ENCODE assay signal across 8 cellular contexts in the genomic region with DNA sequence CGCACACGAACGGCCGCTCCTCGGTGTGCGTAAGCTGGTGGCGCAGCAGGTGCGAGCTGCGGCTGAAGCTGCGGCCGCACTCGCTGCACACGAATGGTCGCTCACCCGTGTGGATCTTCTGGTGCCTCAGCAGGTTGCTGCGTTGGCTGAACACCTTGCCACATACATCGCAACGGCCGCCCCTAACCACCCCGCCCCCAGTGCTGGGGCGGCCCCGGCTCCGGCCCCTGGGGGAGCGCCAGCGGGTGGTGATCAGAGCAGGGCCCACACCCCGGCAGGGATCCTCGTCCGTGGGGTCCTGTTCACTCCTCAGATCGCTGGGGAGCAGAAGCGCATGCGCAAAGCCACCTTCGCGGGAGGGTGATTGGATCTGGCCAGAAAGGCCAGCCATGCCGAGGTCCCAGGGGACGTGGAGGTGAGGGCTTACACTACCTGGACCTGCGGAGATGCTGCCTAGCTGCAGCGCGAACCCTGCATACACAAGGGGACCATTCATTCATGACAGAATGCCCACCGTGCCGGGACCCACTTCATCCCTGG. TPM values are rescaled to one million over a fixed set of nuclear protein-coding genes. Genes with fewer than 3 reads are reported as not detected.
DNase-seq lines count a peak whose midpoint lies in the region; ATAC-seq and TF ChIP-seq lines count a peak whose summit lies in the region.

No MANE protein-coding gene starts in this region.

- peaks cover 32% of the 10 kb centered on the region for H3K4me1 Mint-ChIP-seq in activated CD4-positive, alpha-beta memory T cell treated with anti-CD3 and anti-CD28 coated beads for 36 hours (ENCODE audit: low read depth)

- H3K27me3 Mint-ChIP-seq in activated CD4-positive, alpha-beta memory T cell treated with anti-CD3 and anti-CD28 coated beads for 36 hours, result no peaks in the 10 kb centered on the region

- no peaks in the 10 kb centered on the region for H3K9me3 Mint-ChIP-seq in activated CD4-positive, alpha-beta memory T cell treated with anti-CD3 and anti-CD28 coated beads for 36 hours

- H3K4me3 ChIP-seq in GM12865 (ENCODE audit: low read depth, low read length) (peak overlapping the region; percentile 70), skin epidermis (peak overlapping the region; percentile 22 to 39 (median 32))

- ATAC-seq in left ventricle myocardium superior (no peak), HG02798 (IDR thresholded peaks at IDR 0.05; ENCODE audit: poor library complexity, unreplicated experiment) (no peak), GM19452 (IDR thresholded peaks at IDR 0.05; ENCODE audit: unreplicated experiment) (no peak)

- DNase-seq in GM12865 (ENCODE audit: low read depth) (peak; percentile 83), left ventricle myocardium superior (peak; percentile 22), NCI-H2227 treated with DMSO at 0.1 percent for 48 hours (lab: John Stamatoyannopoulos, UW) (no peak), amygdala (lab: John Stamatoyannopoulos, UW) (no peak)
- DNase-seq in activated CD4-positive, alpha-beta memory T cell treated with anti-CD3 and anti-CD28 coated beads for 36 hours, result peak; percentile 49

- H3K4me3 Mint-ChIP-seq in activated CD4-positive, alpha-beta memory T cell treated with anti-CD3 and anti-CD28 coated beads for 36 hours, result peak overlapping the region; percentile 81

- peak overlapping the region; percentile 64 for H3K27ac Mint-ChIP-seq in activated CD4-positive, alpha-beta memory T cell treated with anti-CD3 and anti-CD28 coated beads for 36 hours

- H3K36me3 Mint-ChIP-seq in activated CD4-positive, alpha-beta memory T cell treated with anti-CD3 and anti-CD28 coated beads for 36 hours, result peaks cover 10% of the 10 kb centered on the region

- POLR2A ChIA-PET in activated CD4-positive, alpha-beta memory T cell treated with anti-CD3 and anti-CD28 coated beads for 36 hours (lab: Charles Lee), result interaction anchor here (1.2 to 2.5 kb wide), 5 partner anchors 9 to 43 kb away, joined by 3 to 11 read pairs (median 8); a partner anchor contains a TSS

- intact Hi-C loops in activated CD4-positive, alpha-beta memory T cell treated with anti-CD3 and anti-CD28 coated beads for 36 hours (cut with micrococcal nuclease), result no loop called here
- intact Hi-C loops in left ventricle myocardium superior (cut with micrococcal nuclease), result no loop called here

- CTCF ChIA-PET in activated CD4-positive, alpha-beta memory T cell treated with anti-CD3 and anti-CD28 coated beads for 36 hours (lab: Charles Lee), result interaction anchor here (1.1 to 8.6 kb wide), 3 partner anchors 13 to 49 kb away, joined by 4 to 39 read pairs (median 13); a partner anchor contains a TSS

- no peak for TF ChIP-seq CTCF in GM12865 (IDR thresholded peaks at IDR 0.05; ENCODE audit: insufficient read depth, low read depth, low read length, missing control alignments)

- peak overlapping the region in 10 of 21 experiments; percentile 1 to 72 (median 54) for H3K27ac ChIP-seq in skin epidermis

RNA-seq across cellular contexts. Expression of a gene that starts 4.7 kb away (rescaled TPM):
- 100 to 1,000 TPM; 107 to 111 TPM for total RNA-seq in activated CD4-positive, alpha-beta memory T cell treated with anti-CD3 and anti-CD28 coated beads for 36 hours
- 144 TPM for total RNA-seq in left ventricle myocardium superior

RNA-seq across cellular contexts. Expression of a gene that starts 8.2 kb away (rescaled TPM):
- 100 to 1,000 TPM; 120 to 122 TPM for total RNA-seq in activated CD4-positive, alpha-beta memory T cell treated with anti-CD3 and anti-CD28 coated beads for 36 hours
- total RNA-seq in left ventricle myocardium superior, result 134 TPM

RNA-seq across cellular contexts. Expression of a gene that starts 10.0 kb away (rescaled TPM):
- 10 to 100 TPM; 13.3 to 14.4 TPM for total RNA-seq in activated CD4-positive, alpha-beta memory T cell treated with anti-CD3 and anti-CD28 coated beads for 36 hours
- total RNA-seq in left ventricle myocardium superior, result 11.3 TPM

RNA-seq across cellular contexts. Expression of a gene that starts 19.2 kb away (rescaled TPM):
- total RNA-seq in activated CD4-positive, alpha-beta memory T cell treated with anti-CD3 and anti-CD28 coated beads for 36 hours, result 100 to 1,000 TPM; 404 to 408 TPM
- total RNA-seq in left ventricle myocardium superior, result 152 TPM

RNA-seq across cellular contexts. Expression of a gene that starts 43.5 kb away (rescaled TPM):
- 1 to 10 TPM; 9.9 to 10.0 TPM for total RNA-seq in activated CD4-positive, alpha-beta memory T cell treated with anti-CD3 and anti-CD28 coated beads for 36 hours
- 10.4 TPM for total RNA-seq in left ventricle myocardium superior

Comparison
In these comparisons a context has a peak if more than half of its experiments do, and no peak if none do; other contexts are left out.
1. DNase-seq: peak in GM12865 (single experiment), activated CD4-positive, alpha-beta memory T cell treated with anti-CD3 and anti-CD28 coated beads for 36 hours (single experiment) and left ventricle myocardium superior (single experiment); none in NCI-H2227 treated with DMSO at 0.1 percent for 48 hours (single experiment) and amygdala (0 of 56).